In genomic region chr12:67578976-67579661, GRCh38 we compare ENCODE assay signal across 12 cellular contexts.
DNase-seq lines count a peak whose midpoint lies in the region; TF ChIP-seq lines count a peak whose summit lies in the region.
"Had no signal": no experiment of that assay in that cellular context is flagged by ENCODE, and none has a peak within 500 bp of the region (broad histone marks: within the 10 kb centered on the region; RNA-seq: fewer than 3 reads in every experiment).

No MANE protein-coding gene starts in this region.

- TF ChIP-seq CTCF in epithelial cell of esophagus (IDR thresholded peaks at IDR 0.05; ENCODE audit: insufficient read depth, low read depth, low read length, missing control alignments) (no peak), MCF 10A (IDR thresholded peaks at IDR 0.05; ENCODE audit: unreplicated experiment) (no peak)

- no peak overlapping the region for H3K4me3 Mint-ChIP-seq in activated naive CD4-positive, alpha-beta T cell treated with anti-CD3 and anti-CD28 coated beads for 36 hours
- H3K4me3 Mint-ChIP-seq in stimulated activated naive CD8-positive, alpha-beta T cell treated with anti-CD3 and anti-CD28 coated beads, Interleukin-15, Interleukin-2, amounts not matched to agents 100 ng/mL and 50 ng/mL, for 24 hours, result peak overlapping the region; percentile 8
- no peak overlapping the region for H3K4me3 Mint-ChIP-seq in MCF 10A (ENCODE audit: unreplicated experiment)
- H3K4me3 Mint-ChIP-seq: endodermal cell had no signal

- H3K9me3 Mint-ChIP-seq in activated naive CD4-positive, alpha-beta T cell treated with anti-CD3 and anti-CD28 coated beads for 36 hours, result no peaks in the 10 kb centered on the region
- H3K9me3 Mint-ChIP-seq in stimulated activated naive CD8-positive, alpha-beta T cell treated with anti-CD3 and anti-CD28 coated beads, Interleukin-15, Interleukin-2, amounts not matched to agents 100 ng/mL and 50 ng/mL, for 24 hours, result peaks cover 16% of the 10 kb centered on the region
- H3K9me3 Mint-ChIP-seq in MCF 10A (ENCODE audit: unreplicated experiment), result peaks cover 10% of the 10 kb centered on the region
- H3K9me3 Mint-ChIP-seq: endodermal cell had no signal

- DNase-seq in activated naive CD4-positive, alpha-beta T cell treated with anti-CD3 and anti-CD28 coated beads for 36 hours, result peak; percentile 31
- no peak for DNase-seq in activated naive CD4-positive, alpha-beta T cell treated with Interleukin-2 at 50 U/mL for 16 hours
- DNase-seq in T follicular helper cell (ENCODE audit: low read depth), result peak; percentile 9
- peak; percentile 13 for DNase-seq in epithelial cell of esophagus (ENCODE audit: low read depth)
- DNase-seq in HK-2 (ENCODE audit: unreplicated experiment), result no peak
- DNase-seq in MCF 10A (ENCODE audit: unreplicated experiment), result no peak
- no peak for DNase-seq in stimulated activated CD4-positive, alpha-beta T cell treated with anti-CD3 and anti-CD28 coated beads, Interleukin-4, amount 100 ng/mL, for 24 hours
- DNase-seq: AML-193; anterior cingulate cortex; endodermal cell; NK-92 treated with Interleukin-12 subunit alpha and Interleukin-12 subunit beta, amount 100 ng/mL, for 24 hours had no signal

- H3K4me3 ChIP-seq in epithelial cell of esophagus (ENCODE audit: low read length), result no peak overlapping the region

- CTCF ChIA-PET in activated naive CD4-positive, alpha-beta T cell treated with anti-CD3 and anti-CD28 coated beads for 36 hours (lab: Charles Lee), result interaction anchor here (0.7 to 1.0 kb wide), 3 partner anchors 12 to 223 kb away, joined by 3 read pairs; no protein-coding TSS in a partner anchor
- CTCF ChIA-PET in MCF 10A (lab: Yijun Ruan, JAX), result interaction anchor here (0.7 kb wide), 1 partner anchor 9 kb away, joined by 3 read pairs; no protein-coding TSS in a partner anchor

- intact Hi-C loops in activated naive CD4-positive, alpha-beta T cell treated with anti-CD3 and anti-CD28 coated beads for 36 hours (cut with micrococcal nuclease), result loop anchor here (1.0 to 10.0 kb wide), 4 partner anchors 52 to 366 kb away; partner anchors contain the start of gene DYRK2
- intact Hi-C loops in MCF 10A (cut with micrococcal nuclease), result no loop called here

- POLR2A ChIA-PET in MCF 10A (lab: Yijun Ruan, JAX), result interaction anchor here (0.8 kb wide), 1 partner anchor 440 kb away, joined by 3 read pairs; no protein-coding TSS in a partner anchor

- H3K4me1 Mint-ChIP-seq in activated naive CD4-positive, alpha-beta T cell treated with anti-CD3 and anti-CD28 coated beads for 36 hours (ENCODE audit: low read depth), result peaks cover 38% of the 10 kb centered on the region
- H3K4me1 Mint-ChIP-seq in stimulated activated naive CD8-positive, alpha-beta T cell treated with anti-CD3 and anti-CD28 coated beads, Interleukin-15, Interleukin-2, amounts not matched to agents 100 ng/mL and 50 ng/mL, for 24 hours (ENCODE audit: low read depth), result peaks cover 40% of the 10 kb centered on the region
- no peaks in the 10 kb centered on the region for H3K4me1 Mint-ChIP-seq in MCF 10A (ENCODE audit: insufficient read depth, unreplicated experiment)

- BruUV-seq in MCF 10A (replicated peaks; lab: Mats Ljungman, UMichigan), result no TSS peak

- H3K36me3 Mint-ChIP-seq in activated naive CD4-positive, alpha-beta T cell treated with anti-CD3 and anti-CD28 coated beads for 36 hours (ENCODE audit: low read depth), result no peaks in the 10 kb centered on the region
- H3K36me3 Mint-ChIP-seq in stimulated activated naive CD8-positive, alpha-beta T cell treated with anti-CD3 and anti-CD28 coated beads, Interleukin-15, Interleukin-2, amounts not matched to agents 100 ng/mL and 50 ng/mL, for 24 hours (ENCODE audit: low read depth), result no peaks in the 10 kb centered on the region
- no peaks in the 10 kb centered on the region for H3K36me3 Mint-ChIP-seq in MCF 10A (ENCODE audit: insufficient read depth, unreplicated experiment)

- no peak overlapping the region for H3K27ac Mint-ChIP-seq in activated naive CD4-positive, alpha-beta T cell treated with anti-CD3 and anti-CD28 coated beads for 36 hours
- peak overlapping the region; percentile 50 for H3K27ac Mint-ChIP-seq in stimulated activated naive CD8-positive, alpha-beta T cell treated with anti-CD3 and anti-CD28 coated beads, Interleukin-15, Interleukin-2, amounts not matched to agents 100 ng/mL and 50 ng/mL, for 24 hours
- H3K27ac Mint-ChIP-seq in MCF 10A (ENCODE audit: low read depth, unreplicated experiment), result no peak overlapping the region
- H3K27ac Mint-ChIP-seq: endodermal cell had no signal

- peaks cover 3% of the 10 kb centered on the region for H3K27me3 Mint-ChIP-seq in activated naive CD4-positive, alpha-beta T cell treated with anti-CD3 and anti-CD28 coated beads for 36 hours (ENCODE audit: low read depth)
- H3K27me3 Mint-ChIP-seq in stimulated activated naive CD8-positive, alpha-beta T cell treated with anti-CD3 and anti-CD28 coated beads, Interleukin-15, Interleukin-2, amounts not matched to agents 100 ng/mL and 50 ng/mL, for 24 hours, result peaks cover 7% of the 10 kb centered on the region
- no peaks in the 10 kb centered on the region for H3K27me3 Mint-ChIP-seq in MCF 10A (ENCODE audit: insufficient read depth, unreplicated experiment)

Comparison
In these comparisons a context has a peak if more than half of its experiments do, and no peak if none do; other contexts are left out.
1. DNase-seq: peak in activated naive CD4-positive, alpha-beta T cell treated with anti-CD3 and anti-CD28 coated beads for 36 hours (single experiment), T follicular helper cell (single experiment) and epithelial cell of esophagus (single experiment); none in activated naive CD4-positive, alpha-beta T cell treated with Interleukin-2 at 50 U/mL for 16 hours (single experiment), HK-2 (single experiment), MCF 10A (single experiment) and stimulated activated CD4-positive, alpha-beta T cell treated with anti-CD3 and anti-CD28 coated beads, Interleukin-4, amount 100 ng/mL, for 24 hours (single experiment).